11 cellular contexts compared by ENCODE assay signal in genomic region chr15:100241572-100242479, GRCh38.
DNase-seq lines count a peak whose midpoint lies in the region; ATAC-seq and TF ChIP-seq lines count a peak whose summit lies in the region.
"Had no signal": no experiment of that assay in that cellular context is flagged by ENCODE, and none has a peak within 500 bp of the region (broad histone marks: within the 10 kb centered on the region; RNA-seq: fewer than 3 reads in every experiment).

No MANE protein-coding gene starts in this region.

- ATAC-seq in RWPE2 (ENCODE audit: low read depth) (peak; percentile 69), HG02970 (IDR thresholded peaks at IDR 0.05; ENCODE audit: low FRiP score, unreplicated experiment) (no peak), upper lobe of left lung (ENCODE audit: low FRiP score in 2 of 2) (no peak)
- ATAC-seq: left lung had no signal

- TF ChIP-seq CTCF in RWPE2 (IDR thresholded peaks at IDR 0.05; ENCODE audit: poor library complexity, severe bottlenecking), result no peak
- TF ChIP-seq CTCF in fibroblast of the aortic adventitia (IDR thresholded peaks at IDR 0.05; ENCODE audit: insufficient read depth, low read length), result no peak
- no peak for TF ChIP-seq CTCF in upper lobe of left lung (IDR thresholded peaks at IDR 0.05)

- H3K4me3 ChIP-seq in RWPE2 (ENCODE audit: severe bottlenecking) (no peak overlapping the region), fibroblast of the aortic adventitia (ENCODE audit: low read depth, low read length) (no peak overlapping the region), upper lobe of left lung (no peak overlapping the region)
- H3K4me3 ChIP-seq: left lung had no signal

- H3K9me3 ChIP-seq in RWPE2 (ENCODE audit: severe bottlenecking) (no peaks in the 10 kb centered on the region), upper lobe of left lung (no peaks in the 10 kb centered on the region)

- no peak for TF ChIP-seq EP300 in upper lobe of left lung (IDR thresholded peaks at IDR 0.05)

- DNase-seq in HT1080 (ENCODE audit: low read depth) (peak; percentile 83), RWPE2 (ENCODE audit: low spot score) (peak; percentile 49), fibroblast of the aortic adventitia (ENCODE audit: low read depth) (peak; percentile 16), putamen (ENCODE audit: low spot score) (peak; percentile 62), NCI-H1436 (lab: John Stamatoyannopoulos, UW) (no peak), OCI-M2 (lab: John Stamatoyannopoulos, UW; ENCODE audit: unreplicated experiment) (no peak), upper lobe of left lung (no peak)
- DNase-seq: left lung; stimulated activated CD4-positive, alpha-beta T cell treated with anti-CD3 and anti-CD28 coated beads, Interleukin-4, amount 100 ng/mL, for 4 hours had no signal

- 73 to 74% methylated on average over 19 to 20 of the region's 20 CpGs for WGBS in upper lobe of left lung, 2 donors

- H3K36me3 ChIP-seq in RWPE2 (ENCODE audit: low read depth), result no peaks in the 10 kb centered on the region
- H3K36me3 ChIP-seq in upper lobe of left lung, result no peaks in the 10 kb centered on the region
- H3K36me3 ChIP-seq: left lung had no signal

- no peak for TF ChIP-seq POLR2A in upper lobe of left lung (IDR thresholded peaks at IDR 0.05)

- no peaks in the 10 kb centered on the region for H3K4me1 ChIP-seq in RWPE2 (ENCODE audit: insufficient read depth, poor library complexity, severe bottlenecking)
- H3K4me1 ChIP-seq in upper lobe of left lung, result no peaks in the 10 kb centered on the region
- H3K4me1 ChIP-seq: left lung had no signal

- H3K27me3 ChIP-seq in RWPE2 (ENCODE audit: insufficient read depth, poor library complexity, severe bottlenecking) (no peaks in the 10 kb centered on the region), upper lobe of left lung (no peaks in the 10 kb centered on the region)
- H3K27me3 ChIP-seq: left lung had no signal

- H3K27ac ChIP-seq in RWPE2 (ENCODE audit: poor library complexity, severe bottlenecking), result no peak overlapping the region
- peak overlapping the region in 2 of 4 donors; percentile 17 to 26 for H3K27ac ChIP-seq in upper lobe of left lung
- H3K27ac ChIP-seq: KMS-11, left lung had no signal

Comparison
In these comparisons a context has a peak if more than half of its experiments do, and no peak if none do; other contexts are left out.
1. DNase-seq: peak in HT1080 (single experiment), RWPE2 (single experiment), fibroblast of the aortic adventitia (single experiment) and putamen (single experiment); none in NCI-H1436 (single experiment), OCI-M2 (single experiment) and upper lobe of left lung (0 of 2).